Comparison of ENCODE assay signal across 31 cellular contexts in genomic region chr18:1526996-1527395, GRCh38.
"Had no signal": no experiment of that assay in that cellular context is flagged by ENCODE, and none has a peak within 500 bp of the region (broad histone marks: within the 10 kb centered on the region; RNA-seq: fewer than 3 reads in every experiment).

No MANE protein-coding gene starts in this region.

- H3K27ac ChIP-seq: Peyer's patch, SJSA1 had no signal

- FAIRE-seq: TTC549 had no signal

- DNase-seq: activated CD4-positive, alpha-beta T cell treated with anti-CD3 and anti-CD28 coated beads, Interleukin-2, amount 10 ng/mL, durations not matched to agents 24 days and 14 days; activated CD4-positive, alpha-beta T cell treated with anti-CD3 and anti-CD28 coated beads, Interleukin-2, amount 50 U/mL, for 4 hours; activated CD8-positive, alpha-beta T cell treated with anti-CD3 and anti-CD28 coated beads for 36 hours; activated effector memory CD4-positive, alpha-beta T cell treated with anti-CD3 and anti-CD28 coated beads, Interleukin-2, amount 50 U/mL, for 16 hours; activated naive CD4-positive, alpha-beta T cell; activated naive CD4-positive, alpha-beta T cell treated with anti-CD3 and anti-CD28 coated beads, Interleukin-2, amount 50 U/mL, for 16 hours; activated naive CD8-positive, alpha-beta T cell treated with anti-CD3 and anti-CD28 coated beads for 36 hours; activated T-cell treated with anti-CD3 and anti-CD28 coated beads, Interleukin-2, amount 50 U/mL, for 1 hour; activated T-cell treated with anti-CD3 and anti-CD28 coated beads, Interleukin-2, amount 50 U/mL, for 72 hours; amniotic stem cell; aorta; Karpas-422; KBM-7; MG63; NCI-H1048; NCI-H1105 treated with DMSO at 0.1 percent for 48 hours; NCI-H1436 treated with DMSO at 0.1 percent for 48 hours; NCI-H1694 treated with DMSO at 0.1 percent for 48 hours; NCI-H2029; NCI-H510A; NCI-H526; NCI-H748 treated with DMSO at 0.1 percent for 48 hours; NK-92 treated with Interleukin-12 subunit alpha and Interleukin-12 subunit beta, amount 100 ng/mL, for 24 hours; PC-3; Peyer's patch; RPMI8226; SHP77 treated with DMSO at 0.1 percent for 48 hours; SK-N-SH had no signal

- H3K4me1 ChIP-seq: Peyer's patch, SJSA1 had no signal

- H3K27me3 ChIP-seq: MG63, Peyer's patch, SJSA1 had no signal

- H3K36me3 ChIP-seq: MG63, Peyer's patch, SJSA1 had no signal

- H3K9me3 ChIP-seq: MG63, Peyer's patch, SJSA1, SK-N-SH had no signal

- H3K4me3 ChIP-seq: MG63, Peyer's patch, SJSA1 had no signal

- ATAC-seq: activated CD8-positive, alpha-beta T cell treated with anti-CD3 and anti-CD28 coated beads for 36 hours; activated T-cell treated with anti-CD3 and anti-CD28 coated beads, Interleukin-2, amount 50 U/mL, for 72 hours; activated T-helper 17 cell treated with anti-CD3 and anti-CD28 coated beads, Interleukin-2, amount 50 U/mL, for 72 hours; PC-3 had no signal
